ENCODE assay signal across 18 cellular contexts in the genomic region with DNA sequence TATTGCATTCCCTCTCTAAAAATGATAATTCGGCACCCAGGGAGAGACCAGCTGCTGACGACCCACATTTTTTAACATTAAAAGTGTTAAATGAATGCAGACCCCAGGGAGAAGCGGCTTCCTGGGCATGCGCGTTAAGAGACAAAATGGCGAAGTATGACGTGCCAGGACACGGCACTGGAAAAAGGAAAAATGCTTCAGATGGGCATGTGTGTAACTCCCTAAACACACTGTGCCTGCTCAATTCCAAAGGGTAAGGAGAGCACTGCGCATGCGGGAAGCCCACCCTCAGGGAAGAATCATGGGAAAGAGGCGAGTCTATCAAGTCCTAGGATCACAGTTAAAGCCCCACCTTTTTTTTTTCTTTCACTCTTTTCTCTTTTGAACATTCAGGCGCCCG. TPM values are rescaled to one million over a fixed set of nuclear protein-coding genes. Genes with fewer than 3 reads are reported as not detected.
DNase-seq lines count a peak whose midpoint lies in the region; ATAC-seq and TF ChIP-seq lines count a peak whose summit lies in the region.
"Had no signal": no experiment of that assay in that cellular context is flagged by ENCODE, and none has a peak within 500 bp of the region (broad histone marks: within the 10 kb centered on the region; RNA-seq: fewer than 3 reads in every experiment).

No MANE protein-coding gene starts in this region.

- intact Hi-C loops in activated CD8-positive, alpha-beta T cell treated with anti-CD3 and anti-CD28 coated beads for 36 hours (cut with micrococcal nuclease): no loop called here
- intact Hi-C loops in stomach (cut with DNase I; ENCODE audit: low total_unique reads): no loop called here

- TF ChIP-seq EP300 in stomach (IDR thresholded peaks at IDR 0.05): no peak

- CTCF ChIA-PET in activated CD8-positive, alpha-beta T cell treated with anti-CD3 and anti-CD28 coated beads, Interleukin-2, amount 10 ng/mL, durations not matched to agents 7 days and 5 days (lab: Charles Lee): no interaction called here
- CTCF ChIA-PET in activated CD8-positive, alpha-beta T cell treated with anti-CD3 and anti-CD28 coated beads for 36 hours (lab: Charles Lee): no interaction called here

- H3K4me3 ChIP-seq in stomach: no peak overlapping the region
- H3K4me3 ChIP-seq: BLaER1, GM12878 had no signal

- no peak overlapping the region for H3K27ac ChIP-seq in stomach
- H3K27ac ChIP-seq: BLaER1 had no signal

- H3K36me3 Mint-ChIP-seq in activated CD8-positive, alpha-beta T cell treated with anti-CD3 and anti-CD28 coated beads, Interleukin-2, amount 10 ng/mL, durations not matched to agents 7 days and 5 days (ENCODE audit: low read depth): no peaks in the 10 kb centered on the region
- no peaks in the 10 kb centered on the region for H3K36me3 Mint-ChIP-seq in activated CD8-positive, alpha-beta T cell treated with anti-CD3 and anti-CD28 coated beads for 36 hours (ENCODE audit: low read depth)
- peaks cover 3% of the 10 kb centered on the region for H3K36me3 Mint-ChIP-seq in endothelial cell (ENCODE audit: low read depth, unreplicated experiment)
- H3K36me3 Mint-ChIP-seq in activated naive CD8-positive, alpha-beta T cell treated with anti-CD3 and anti-CD28 coated beads, Interleukin-2, amount 50 U/mL, for 24 hours (ENCODE audit: low read depth): no peaks in the 10 kb centered on the region
- H3K36me3 Mint-ChIP-seq: CD14-positive monocyte; CD4-positive, alpha-beta memory T cell had no signal

- DNase-seq in activated CD8-positive, alpha-beta T cell treated with anti-CD3 and anti-CD28 coated beads, Interleukin-2, amount 10 ng/mL, durations not matched to agents 7 days and 5 days: peak; percentile 1
- DNase-seq in activated CD8-positive, alpha-beta T cell treated with anti-CD3 and anti-CD28 coated beads for 36 hours: no peak
- peak; percentile 74 for DNase-seq in NCI-H2227 (lab: John Stamatoyannopoulos, UW; ENCODE audit: unreplicated experiment)
- no peak for DNase-seq in endothelial cell (ENCODE audit: low spot score)
- DNase-seq in stomach: peak; percentile 9
- no peak for DNase-seq in NK-92 (lab: John Stamatoyannopoulos, UW; ENCODE audit: unreplicated experiment)
- no peak for DNase-seq in activated naive CD8-positive, alpha-beta T cell treated with anti-CD3 and anti-CD28 coated beads, Interleukin-2, amount 50 U/mL, for 24 hours
- no peak for DNase-seq in hepatic stellate cell (ENCODE audit: low spot score)
- DNase-seq: 8988T; CD4-positive, alpha-beta memory T cell; DND-41; EL; H9 had no signal

- H3K27me3 Mint-ChIP-seq in activated CD8-positive, alpha-beta T cell treated with anti-CD3 and anti-CD28 coated beads, Interleukin-2, amount 10 ng/mL, durations not matched to agents 7 days and 5 days (ENCODE audit: low read depth): no peaks in the 10 kb centered on the region
- no peaks in the 10 kb centered on the region for H3K27me3 Mint-ChIP-seq in activated CD8-positive, alpha-beta T cell treated with anti-CD3 and anti-CD28 coated beads for 36 hours
- peaks cover 11% of the 10 kb centered on the region for H3K27me3 Mint-ChIP-seq in endothelial cell (ENCODE audit: unreplicated experiment)
- H3K27me3 Mint-ChIP-seq in activated naive CD8-positive, alpha-beta T cell treated with anti-CD3 and anti-CD28 coated beads, Interleukin-2, amount 50 U/mL, for 24 hours: no peaks in the 10 kb centered on the region

- TF ChIP-seq POLR2A in stomach (IDR thresholded peaks at IDR 0.05): no peak

- TF ChIP-seq CTCF in activated CD8-positive, alpha-beta T cell treated with anti-CD3 and anti-CD28 coated beads for 36 hours (IDR thresholded peaks at IDR 0.05): no peak
- TF ChIP-seq CTCF in endothelial cell (IDR thresholded peaks at IDR 0.05; ENCODE audit: unreplicated experiment) (no peak), stomach (IDR thresholded peaks at IDR 0.05) (no peak)

- H3K4me1 ChIP-seq in stomach: no peaks in the 10 kb centered on the region
- H3K4me1 ChIP-seq: BLaER1 had no signal

- H3K9me3 ChIP-seq in stomach: no peaks in the 10 kb centered on the region

- POLR2A ChIA-PET in activated CD8-positive, alpha-beta T cell treated with anti-CD3 and anti-CD28 coated beads, Interleukin-2, amount 10 ng/mL, durations not matched to agents 7 days and 5 days (lab: Charles Lee): interaction anchor here (0.5 kb wide), 1 partner anchor 9 kb away, joined by 3 read pairs; no protein-coding TSS in a partner anchor
- POLR2A ChIA-PET in activated CD8-positive, alpha-beta T cell treated with anti-CD3 and anti-CD28 coated beads for 36 hours (lab: Charles Lee): no interaction called here

- no peaks in the 10 kb centered on the region for H3K4me1 Mint-ChIP-seq in activated CD8-positive, alpha-beta T cell treated with anti-CD3 and anti-CD28 coated beads, Interleukin-2, amount 10 ng/mL, durations not matched to agents 7 days and 5 days (ENCODE audit: low read depth)
- no peaks in the 10 kb centered on the region for H3K4me1 Mint-ChIP-seq in activated CD8-positive, alpha-beta T cell treated with anti-CD3 and anti-CD28 coated beads for 36 hours (ENCODE audit: low read depth)
- no peaks in the 10 kb centered on the region for H3K4me1 Mint-ChIP-seq in endothelial cell (ENCODE audit: unreplicated experiment)
- H3K4me1 Mint-ChIP-seq in activated naive CD8-positive, alpha-beta T cell treated with anti-CD3 and anti-CD28 coated beads, Interleukin-2, amount 50 U/mL, for 24 hours: no peaks in the 10 kb centered on the region
- H3K4me1 Mint-ChIP-seq: CD14-positive monocyte had no signal

- no peak overlapping the region for H3K4me3 Mint-ChIP-seq in activated CD8-positive, alpha-beta T cell treated with anti-CD3 and anti-CD28 coated beads, Interleukin-2, amount 10 ng/mL, durations not matched to agents 7 days and 5 days
- no peak overlapping the region for H3K4me3 Mint-ChIP-seq in activated CD8-positive, alpha-beta T cell treated with anti-CD3 and anti-CD28 coated beads for 36 hours
- no peak overlapping the region for H3K4me3 Mint-ChIP-seq in endothelial cell (ENCODE audit: unreplicated experiment)
- H3K4me3 Mint-ChIP-seq in activated naive CD8-positive, alpha-beta T cell treated with anti-CD3 and anti-CD28 coated beads, Interleukin-2, amount 50 U/mL, for 24 hours: no peak overlapping the region
- H3K4me3 Mint-ChIP-seq: CD4-positive, alpha-beta memory T cell; H9 had no signal

- no peak for ATAC-seq in activated CD8-positive, alpha-beta T cell treated with anti-CD3 and anti-CD28 coated beads, Interleukin-2, amount 10 ng/mL, durations not matched to agents 7 days and 5 days
- ATAC-seq in activated CD8-positive, alpha-beta T cell treated with anti-CD3 and anti-CD28 coated beads for 36 hours: no peak
- no peak for ATAC-seq in activated naive CD8-positive, alpha-beta T cell treated with anti-CD3 and anti-CD28 coated beads, Interleukin-2, amount 50 U/mL, for 24 hours
- ATAC-seq: GM12878, HepG2 had no signal

- H3K27ac Mint-ChIP-seq in activated CD8-positive, alpha-beta T cell treated with anti-CD3 and anti-CD28 coated beads, Interleukin-2, amount 10 ng/mL, durations not matched to agents 7 days and 5 days: no peak overlapping the region
- no peak overlapping the region for H3K27ac Mint-ChIP-seq in activated CD8-positive, alpha-beta T cell treated with anti-CD3 and anti-CD28 coated beads for 36 hours
- peak overlapping the region; percentile 72 for H3K27ac Mint-ChIP-seq in endothelial cell (ENCODE audit: unreplicated experiment)
- no peak overlapping the region for H3K27ac Mint-ChIP-seq in activated naive CD8-positive, alpha-beta T cell treated with anti-CD3 and anti-CD28 coated beads, Interleukin-2, amount 50 U/mL, for 24 hours
- H3K27ac Mint-ChIP-seq: CD14-positive monocyte, H9 had no signal

- no peaks in the 10 kb centered on the region for H3K36me3 ChIP-seq in stomach
- H3K36me3 ChIP-seq: BLaER1 had no signal

- H3K9me3 Mint-ChIP-seq in activated CD8-positive, alpha-beta T cell treated with anti-CD3 and anti-CD28 coated beads, Interleukin-2, amount 10 ng/mL, durations not matched to agents 7 days and 5 days (ENCODE audit: insufficient read depth): no peaks in the 10 kb centered on the region
- H3K9me3 Mint-ChIP-seq in activated CD8-positive, alpha-beta T cell treated with anti-CD3 and anti-CD28 coated beads for 36 hours: peaks cover 2% of the 10 kb centered on the region
- no peaks in the 10 kb centered on the region for H3K9me3 Mint-ChIP-seq in endothelial cell (ENCODE audit: unreplicated experiment)
- no peaks in the 10 kb centered on the region for H3K9me3 Mint-ChIP-seq in activated naive CD8-positive, alpha-beta T cell treated with anti-CD3 and anti-CD28 coated beads, Interleukin-2, amount 50 U/mL, for 24 hours

- H3K27me3 ChIP-seq in stomach: peaks cover 0 to 12% (median 0%) of the 10 kb centered on the region in 3 donors
- H3K27me3 ChIP-seq: BLaER1 had no signal

- WGBS in stomach, 5 donors: 78 to 86% (median 83%) methylated on average over 13 of the region's 13 CpGs

RNA-seq across cellular contexts. Expression of a gene that starts 58.1 kb away (rescaled TPM):
- not detected for total RNA-seq in activated CD8-positive, alpha-beta T cell treated with anti-CD3 and anti-CD28 coated beads, Interleukin-2, amount 10 ng/mL, durations not matched to agents 7 days and 5 days
- total RNA-seq in activated CD8-positive, alpha-beta T cell treated with anti-CD3 and anti-CD28 coated beads for 36 hours: not detected
- 1.2 TPM for total RNA-seq in endothelial cell (ENCODE audit: unreplicated experiment)
- 1 to 10 TPM in 2 of 5 donors, under 1 TPM in 1, not detected in 2; 0.45 to 2.4 (median 1.4) TPM for total RNA-seq in stomach
- 1 to 10 TPM in 1 of 3 donors, under 1 TPM in 1, not detected in 1; 0.95 to 1.1 TPM for polyA plus RNA-seq in stomach
- total RNA-seq: CD4-positive, alpha-beta memory T cell; G401; GM12878 had no signal
- polyA plus RNA-seq: CD14-positive monocyte; CD4-positive, alpha-beta memory T cell; GM12878 had no signal

Comparison
In these comparisons a context has a peak if more than half of its experiments do, and no peak if none do; other contexts are left out.
1. DNase-seq: peak in activated CD8-positive, alpha-beta T cell treated with anti-CD3 and anti-CD28 coated beads, Interleukin-2, amount 10 ng/mL, durations not matched to agents 7 days and 5 days (single experiment), NCI-H2227 (single experiment) and stomach (single experiment); none in activated CD8-positive, alpha-beta T cell treated with anti-CD3 and anti-CD28 coated beads for 36 hours (single experiment), endothelial cell (single experiment), NK-92 (single experiment), activated naive CD8-positive, alpha-beta T cell treated with anti-CD3 and anti-CD28 coated beads, Interleukin-2, amount 50 U/mL, for 24 hours (single experiment) and hepatic stellate cell (single experiment).